In genomic region chr9:25960235-25960634, GRCh38 we compare ENCODE assay signal across 20 cellular contexts.
DNase-seq lines count a peak whose midpoint lies in the region; ATAC-seq, FAIRE-seq and TF ChIP-seq lines count a peak whose summit lies in the region.
"Had no signal": no experiment of that assay in that cellular context is flagged by ENCODE, and none has a peak within 500 bp of the region (broad histone marks: within the 10 kb centered on the region; RNA-seq: fewer than 3 reads in every experiment).

No MANE protein-coding gene starts in this region.

- ATAC-seq in SK-N-SH treated with all-trans-retinoic acid at 6 μM for 48 hours (peak; percentile 67), GM21737 (IDR thresholded peaks at IDR 0.05; ENCODE audit: unreplicated experiment) (no peak)
- ATAC-seq: A549; CD8-positive, alpha-beta T cell had no signal

- no peak overlapping the region for H3K27ac ChIP-seq in transverse colon
- H3K27ac ChIP-seq: A549; BLaER1 treated with 17β-estradiol and CSF1 and Interleukin-3, amounts not matched to agents 10 nM and 100 nM; C4-2B had no signal

- H3K4me1 ChIP-seq in transverse colon = no peaks in the 10 kb centered on the region
- H3K4me1 ChIP-seq: A549; BLaER1 treated with 17β-estradiol and CSF1 and Interleukin-3, amounts not matched to agents 10 nM and 100 nM had no signal

- no peaks in the 10 kb centered on the region for H3K9me3 ChIP-seq in transverse colon

- no peak for TF ChIP-seq EP300 in transverse colon (IDR thresholded peaks at IDR 0.05; ENCODE audit: low read depth)

- in situ Hi-C loops in transverse colon (cut with MboI; ENCODE audit: low pct_ligation_motif_present in 1 of 4, low pct_unique_long_range_greater_than_20kb in 1 of 4, low sequenced_read_pairs in 3 of 4) = loop anchor here in 1 of 4 donors (25.0 kb wide), 1 partner anchor 377 kb away; no protein-coding TSS in a partner anchor

- 59% methylated on average over 3 of the region's 3 CpGs; no CpG with 5 or more reads in 1 of the 2 donors for WGBS in transverse colon (ENCODE audit: low coverage in 1 of 2), 2 donors

- TF ChIP-seq CTCF in AG10803 (conservative IDR thresholded peaks at IDR 0.05; ENCODE audit: low read length) (no peak), D721Med (IDR thresholded peaks at IDR 0.05; ENCODE audit: insufficient read depth, missing control alignments) (no peak), transverse colon (IDR thresholded peaks at IDR 0.05) (no peak)

- intact Hi-C loops in cardiac septum (cut with DNase I) = loop anchor here (10.0 kb wide), 1 partner anchor 365 kb away; no protein-coding TSS in a partner anchor
- intact Hi-C loops in transverse colon (cut with DNase I; ENCODE audit: low total_unique reads) = no loop called here

- DNase-seq in AG10803 (ENCODE audit: low read depth) (peak; percentile 69), D721Med (ENCODE audit: insufficient read length, low spot score) (no peak), GM03348 (ENCODE audit: low spot score) (peak; percentile 7), cardiac septum (ENCODE audit: low spot score) (no peak), NCI-H524 (lab: John Stamatoyannopoulos, UW) (no peak), transverse colon (no peak)
- DNase-seq: 8988T; BE2C; CD4-positive, alpha-beta T cell; CD8-positive, alpha-beta T cell; DMS79 treated with DMSO at 0.1 percent for 48 hours; EL; GDM1 had no signal

- peak; percentile 64 for FAIRE-seq in D721Med (lab: Jason Lieb, UNC)
- FAIRE-seq: A549, GM12891, GM19239 had no signal

- H3K4me3 ChIP-seq in AG10803 (ENCODE audit: low read length) (no peak overlapping the region), transverse colon (no peak overlapping the region)
- H3K4me3 ChIP-seq: A549; BLaER1 treated with 17β-estradiol and CSF1 and Interleukin-3, amounts not matched to agents 10 nM and 100 nM had no signal

- no peak for TF ChIP-seq POLR2A in transverse colon (IDR thresholded peaks at IDR 0.05)

- H3K27me3 ChIP-seq in transverse colon = no peaks in the 10 kb centered on the region
- H3K27me3 ChIP-seq: BE2C; BLaER1 treated with 17β-estradiol and CSF1 and Interleukin-3, amounts not matched to agents 10 nM and 100 nM had no signal

- H3K36me3 ChIP-seq in transverse colon = no peaks in the 10 kb centered on the region
- H3K36me3 ChIP-seq: BE2C; BLaER1 treated with 17β-estradiol and CSF1 and Interleukin-3, amounts not matched to agents 10 nM and 100 nM had no signal

TF ChIP-seq in SK-N-SH treated with all-trans-retinoic acid at 6 μM for 48 hours, 23 proteins besides CTCF, POLR2A, EP300 and RAD21:
- TF ChIP-seq CSDC2 (CRISPR knock-in tag; IDR thresholded peaks at IDR 0.05) (no peak), ISL1 (CRISPR knock-in tag; IDR thresholded peaks at IDR 0.05) (no peak), OSR1 (CRISPR knock-in tag; IDR thresholded peaks at IDR 0.05) (no peak), GLIS3 (CRISPR knock-in tag; IDR thresholded peaks at IDR 0.05) (no peak), CREB5 (CRISPR knock-in tag; IDR thresholded peaks at IDR 0.05; ENCODE audit: low read depth) (no peak), RARB (CRISPR knock-in tag; IDR thresholded peaks at IDR 0.05) (no peak), ZFP30 (CRISPR knock-in tag; IDR thresholded peaks at IDR 0.05) (no peak), SNAI2 (CRISPR knock-in tag; IDR thresholded peaks at IDR 0.05) (no peak), ZNF8 (CRISPR knock-in tag; IDR thresholded peaks at IDR 0.05) (no peak), TCF4 (CRISPR knock-in tag; IDR thresholded peaks at IDR 0.05; ENCODE audit: borderline replicate concordance) (no peak), ZNF70 (CRISPR knock-in tag; IDR thresholded peaks at IDR 0.05) (no peak), TSHZ2 (CRISPR knock-in tag; IDR thresholded peaks at IDR 0.05) (no peak), PATZ1 (CRISPR knock-in tag; IDR thresholded peaks at IDR 0.05; ENCODE audit: borderline replicate concordance) (no peak)

Comparison
In these comparisons a context has a peak if more than half of its experiments do, and no peak if none do; other contexts are left out.
1. DNase-seq: peak in AG10803 (single experiment) and GM03348 (single experiment); none in D721Med (single experiment), cardiac septum (single experiment), NCI-H524 (0 of 2) and transverse colon (single experiment).